9 cellular contexts compared by ENCODE assay signal in genomic region chr4:108060164-108060563, GRCh38.
DNase-seq lines count a peak whose midpoint lies in the region; ATAC-seq and TF ChIP-seq lines count a peak whose summit lies in the region.
"Had no signal": no experiment of that assay in that cellular context is flagged by ENCODE, and none has a peak within 500 bp of the region (broad histone marks: within the 10 kb centered on the region; RNA-seq: fewer than 3 reads in every experiment).

No MANE protein-coding gene starts in this region.

- ATAC-seq in activated naive CD4-positive, alpha-beta T cell treated with anti-CD3 and anti-CD28 coated beads, Interleukin-2, amount 50 U/mL, for 72 hours: no peak
- no peak for ATAC-seq in HG02642 (IDR thresholded peaks at IDR 0.05; ENCODE audit: poor library complexity, unreplicated experiment)
- no peak for ATAC-seq in HG03342 (IDR thresholded peaks at IDR 0.05; ENCODE audit: unreplicated experiment)
- ATAC-seq in GM21360 (IDR thresholded peaks at IDR 0.05; ENCODE audit: unreplicated experiment): no peak

- no peaks in the 10 kb centered on the region for H3K9me3 ChIP-seq in ascending aorta

- DNase-seq in COLO829 (ENCODE audit: low spot score) (peak; percentile 80), HuH-7 (ENCODE audit: low spot score) (peak; percentile 20), inferior parietal cortex (ENCODE audit: extremely low spot score) (peak; percentile 38), ascending aorta (ENCODE audit: low spot score in 2 of 2) (no peak)
- DNase-seq in activated naive CD4-positive, alpha-beta T cell treated with anti-CD3 and anti-CD28 coated beads, Interleukin-2, amount 50 U/mL, for 72 hours (ENCODE audit: low spot score in 2 of 2): no peak

- intact Hi-C loops in ascending aorta (cut with DNase I): loop anchor here (5.0 kb wide), 1 partner anchor 512 kb away; no protein-coding TSS in a partner anchor

- H3K36me3 ChIP-seq in ascending aorta: no peaks in the 10 kb centered on the region

- H3K27me3 ChIP-seq in ascending aorta: no peaks in the 10 kb centered on the region

- H3K36me3 Mint-ChIP-seq in activated naive CD4-positive, alpha-beta T cell treated with anti-CD3 and anti-CD28 coated beads, Interleukin-2, amount 50 U/mL, for 72 hours: peaks cover 6 to 51% of the 10 kb centered on the region in 2 donors

- no peak overlapping the region for H3K27ac ChIP-seq in ascending aorta
- H3K27ac ChIP-seq: epithelial cell of prostate had no signal

- no peak for TF ChIP-seq CTCF in ascending aorta (IDR thresholded peaks at IDR 0.05)

- no peak overlapping the region for H3K4me3 ChIP-seq in ascending aorta

- H3K9me3 Mint-ChIP-seq in activated naive CD4-positive, alpha-beta T cell treated with anti-CD3 and anti-CD28 coated beads, Interleukin-2, amount 50 U/mL, for 72 hours: no peaks in the 10 kb centered on the region

- peak overlapping the region; percentile 25 to 38 for H3K27ac Mint-ChIP-seq in activated naive CD4-positive, alpha-beta T cell treated with anti-CD3 and anti-CD28 coated beads, Interleukin-2, amount 50 U/mL, for 72 hours

- H3K4me1 ChIP-seq in ascending aorta: no peaks in the 10 kb centered on the region

Comparison
In these comparisons a context has a peak if more than half of its experiments do, and no peak if none do; other contexts are left out.
1. DNase-seq: peak in COLO829 (single experiment), HuH-7 (single experiment) and inferior parietal cortex (single experiment); none in activated naive CD4-positive, alpha-beta T cell treated with anti-CD3 and anti-CD28 coated beads, Interleukin-2, amount 50 U/mL, for 72 hours (0 of 2) and ascending aorta (0 of 2).